Comparison of ENCODE assay signal across 27 cellular contexts in genomic region chr19:13634658-13635057, GRCh38.
"Had no signal": no experiment of that assay in that cellular context is flagged by ENCODE, and none has a peak within 500 bp of the region (broad histone marks: within the 10 kb centered on the region; RNA-seq: fewer than 3 reads in every experiment).

No MANE protein-coding gene starts in this region.

- H3K27me3 ChIP-seq: colonic mucosa, gastrocnemius medialis, hepatocyte, left lung had no signal

- ATAC-seq: effector memory CD8-positive, alpha-beta T cell; esophagus mucosa; gastrocnemius medialis; heart left ventricle; left lung; left ventricle myocardium superior; lower lobe of right lung; mucosa of descending colon had no signal

- H3K27ac ChIP-seq: epithelial cell of prostate, esophagus squamous epithelium, gastrocnemius medialis, heart left ventricle, hepatocyte, left lung, lower lobe of right lung had no signal

- H3K4me1 ChIP-seq: colonic mucosa, gastrocnemius medialis, heart left ventricle, left lung, lower lobe of right lung had no signal

- H3K4me1 Mint-ChIP-seq: endodermal cell, immature natural killer cell, mesothelial cell of epicardium had no signal

- H3K9me3 ChIP-seq: colonic mucosa, esophagus squamous epithelium, gastrocnemius medialis, heart left ventricle, left lung, lower lobe of right lung had no signal

- H2AFZ ChIP-seq: hepatocyte had no signal

- H3K4me2 ChIP-seq: hepatocyte had no signal

- H3K4me3 Mint-ChIP-seq: dendritic cell treated with granulocyte-macrophage colony-stimulating factor and Interleukin-4, amounts not matched to agents 40 ng/mL and 50 ng/mL, for 4 days; effector memory CD8-positive, alpha-beta T cell; endodermal cell; immature natural killer cell; mesothelial cell of epicardium; naive B cell had no signal

- H3K36me3 ChIP-seq: colonic mucosa, esophagus squamous epithelium, gastrocnemius medialis, heart left ventricle, left lung, lower lobe of right lung had no signal

- H3K36me3 Mint-ChIP-seq: immature natural killer cell, mesothelial cell of epicardium had no signal

- H3K27ac Mint-ChIP-seq: dendritic cell treated with granulocyte-macrophage colony-stimulating factor and Interleukin-4, amounts not matched to agents 40 ng/mL and 50 ng/mL, for 4 days; effector memory CD8-positive, alpha-beta T cell; endodermal cell; immature natural killer cell; mesothelial cell of epicardium; naive B cell had no signal

- DNase-seq: colonic mucosa; cortex of kidney; effector CD8-positive, alpha-beta T cell; effector memory CD8-positive, alpha-beta T cell; endodermal cell; erythroblast; esophagus squamous epithelium; foreskin fibroblast; foreskin melanocyte; gastrocnemius medialis; heart left ventricle; hypothalamus; immature natural killer cell; islet precursor cell; kidney; kidney glomerular epithelial cell; left lung; left ventricle myocardium superior; lower lobe of right lung; mesenchymal stem cell; mucosa of descending colon; naive B cell had no signal

- H3K4me3 ChIP-seq: colonic mucosa, esophagus squamous epithelium, gastrocnemius medialis, heart left ventricle, hepatocyte, left lung, lower lobe of right lung, mucosa of descending colon had no signal

- H3K9me3 Mint-ChIP-seq: effector memory CD8-positive, alpha-beta T cell; immature natural killer cell had no signal
